ENCODE assay signal across 1 cellular context in the genomic region with DNA sequence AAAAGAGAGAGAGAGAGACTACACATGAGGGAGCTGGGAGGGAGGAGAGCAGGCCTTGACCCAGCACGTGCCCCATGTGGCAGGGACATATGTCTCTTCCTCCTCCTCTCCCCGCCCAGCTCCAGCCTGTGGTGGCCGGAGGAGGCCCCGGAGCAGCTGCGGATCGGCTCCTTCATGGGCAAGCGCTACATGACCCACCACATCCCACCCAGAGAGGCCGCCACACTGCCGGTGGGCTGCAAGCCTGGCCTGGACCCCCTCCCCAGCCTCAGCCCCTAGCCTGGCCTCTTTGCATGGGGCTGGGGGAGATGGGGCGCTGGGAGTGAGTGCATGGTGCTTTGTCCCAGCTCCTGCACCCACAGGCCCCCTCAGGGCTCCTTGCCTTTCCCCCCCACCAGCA.
TF ChIP-seq lines count a peak whose summit lies in the region.

No MANE protein-coding gene starts in this region.

TF ChIP-seq in GM23338, 12 proteins besides CTCF, POLR2A, EP300 and RAD21:
- no peak for TF ChIP-seq ZNF114 (CRISPR knock-in tag; IDR thresholded peaks at IDR 0.05)
- no peak for TF ChIP-seq STAT1 (IDR thresholded peaks at IDR 0.05; ENCODE audit: unreplicated experiment)
- no peak for TF ChIP-seq EZH2phosphoT487 (IDR thresholded peaks at IDR 0.05; ENCODE audit: unreplicated experiment)
- TF ChIP-seq EZH2 (IDR thresholded peaks at IDR 0.05; ENCODE audit: low read depth, unreplicated experiment), result no peak
- TF ChIP-seq CREB1 (CRISPR knock-in tag; IDR thresholded peaks at IDR 0.05; ENCODE audit: low read depth), result no peak
- no peak for TF ChIP-seq POLR2AphosphoS5 (IDR thresholded peaks at IDR 0.05; ENCODE audit: low read depth)
- TF ChIP-seq ZNF331 (CRISPR knock-in tag; IDR thresholded peaks at IDR 0.05; ENCODE audit: low read depth), result no peak
- TF ChIP-seq, protein P1, sequence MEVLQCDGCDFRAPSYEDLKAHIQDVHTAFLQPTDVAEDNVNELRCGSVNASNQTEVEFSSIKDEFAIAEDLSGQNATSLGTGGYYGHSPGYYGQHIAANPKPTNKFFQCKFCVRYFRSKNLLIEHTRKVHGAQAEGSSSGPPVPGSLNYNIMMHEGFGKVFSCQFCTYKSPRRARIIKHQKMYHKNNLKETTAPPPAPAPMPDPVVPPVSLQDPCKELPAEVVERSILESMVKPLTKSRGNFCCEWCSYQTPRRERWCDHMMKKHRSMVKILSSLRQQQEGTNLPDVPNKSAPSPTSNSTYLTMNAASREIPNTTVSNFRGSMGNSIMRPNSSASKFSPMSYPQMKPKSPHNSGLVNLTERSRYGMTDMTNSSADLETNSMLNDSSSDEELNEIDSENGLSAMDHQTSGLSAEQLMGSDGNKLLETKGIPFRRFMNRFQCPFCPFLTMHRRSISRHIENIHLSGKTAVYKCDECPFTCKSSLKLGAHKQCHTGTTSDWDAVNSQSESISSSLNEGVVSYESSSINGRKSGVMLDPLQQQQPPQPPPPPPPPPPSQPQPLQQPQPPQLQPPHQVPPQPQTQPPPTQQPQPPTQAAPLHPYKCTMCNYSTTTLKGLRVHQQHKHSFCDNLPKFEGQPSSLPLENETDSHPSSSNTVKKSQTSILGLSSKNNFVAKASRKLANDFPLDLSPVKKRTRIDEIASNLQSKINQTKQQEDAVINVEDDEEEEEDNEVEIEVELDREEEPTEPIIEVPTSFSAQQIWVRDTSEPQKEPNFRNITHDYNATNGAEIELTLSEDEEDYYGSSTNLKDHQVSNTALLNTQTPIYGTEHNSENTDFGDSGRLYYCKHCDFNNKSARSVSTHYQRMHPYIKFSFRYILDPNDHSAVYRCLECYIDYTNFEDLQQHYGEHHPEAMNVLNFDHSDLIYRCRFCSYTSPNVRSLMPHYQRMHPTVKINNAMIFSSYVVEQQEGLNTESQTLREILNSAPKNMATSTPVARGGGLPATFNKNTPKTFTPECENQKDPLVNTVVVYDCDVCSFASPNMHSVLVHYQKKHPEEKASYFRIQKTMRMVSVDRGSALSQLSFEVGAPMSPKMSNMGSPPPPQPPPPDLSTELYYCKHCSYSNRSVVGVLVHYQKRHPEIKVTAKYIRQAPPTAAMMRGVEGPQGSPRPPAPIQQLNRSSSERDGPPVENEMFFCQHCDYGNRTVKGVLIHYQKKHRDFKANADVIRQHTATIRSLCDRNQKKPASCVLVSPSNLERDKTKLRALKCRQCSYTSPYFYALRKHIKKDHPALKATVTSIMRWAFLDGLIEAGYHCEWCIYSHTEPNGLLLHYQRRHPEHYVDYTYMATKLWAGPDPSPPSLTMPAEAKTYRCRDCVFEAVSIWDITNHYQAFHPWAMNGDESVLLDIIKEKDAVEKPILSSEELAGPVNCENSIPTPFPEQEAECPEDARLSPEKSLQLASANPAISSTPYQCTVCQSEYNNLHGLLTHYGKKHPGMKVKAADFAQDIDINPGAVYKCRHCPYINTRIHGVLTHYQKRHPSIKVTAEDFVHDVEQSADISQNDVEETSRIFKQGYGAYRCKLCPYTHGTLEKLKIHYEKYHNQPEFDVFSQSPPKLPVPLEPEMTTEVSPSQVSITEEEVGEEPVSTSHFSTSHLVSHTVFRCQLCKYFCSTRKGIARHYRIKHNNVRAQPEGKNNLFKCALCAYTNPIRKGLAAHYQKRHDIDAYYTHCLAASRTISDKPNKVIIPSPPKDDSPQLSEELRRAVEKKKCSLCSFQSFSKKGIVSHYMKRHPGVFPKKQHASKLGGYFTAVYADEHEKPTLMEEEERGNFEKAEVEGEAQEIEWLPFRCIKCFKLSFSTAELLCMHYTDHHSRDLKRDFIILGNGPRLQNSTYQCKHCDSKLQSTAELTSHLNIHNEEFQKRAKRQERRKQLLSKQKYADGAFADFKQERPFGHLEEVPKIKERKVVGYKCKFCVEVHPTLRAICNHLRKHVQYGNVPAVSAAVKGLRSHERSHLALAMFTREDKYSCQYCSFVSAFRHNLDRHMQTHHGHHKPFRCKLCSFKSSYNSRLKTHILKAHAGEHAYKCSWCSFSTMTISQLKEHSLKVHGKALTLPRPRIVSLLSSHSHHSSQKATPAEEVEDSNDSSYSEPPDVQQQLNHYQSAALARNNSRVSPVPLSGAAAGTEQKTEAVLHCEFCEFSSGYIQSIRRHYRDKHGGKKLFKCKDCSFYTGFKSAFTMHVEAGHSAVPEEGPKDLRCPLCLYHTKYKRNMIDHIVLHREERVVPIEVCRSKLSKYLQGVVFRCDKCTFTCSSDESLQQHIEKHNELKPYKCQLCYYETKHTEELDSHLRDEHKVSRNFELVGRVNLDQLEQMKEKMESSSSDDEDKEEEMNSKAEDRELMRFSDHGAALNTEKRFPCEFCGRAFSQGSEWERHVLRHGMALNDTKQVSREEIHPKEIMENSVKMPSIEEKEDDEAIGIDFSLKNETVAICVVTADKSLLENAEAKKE (CRISPR knock-in tag; IDR thresholded peaks at IDR 0.05), result no peak
- TF ChIP-seq, protein P2, sequence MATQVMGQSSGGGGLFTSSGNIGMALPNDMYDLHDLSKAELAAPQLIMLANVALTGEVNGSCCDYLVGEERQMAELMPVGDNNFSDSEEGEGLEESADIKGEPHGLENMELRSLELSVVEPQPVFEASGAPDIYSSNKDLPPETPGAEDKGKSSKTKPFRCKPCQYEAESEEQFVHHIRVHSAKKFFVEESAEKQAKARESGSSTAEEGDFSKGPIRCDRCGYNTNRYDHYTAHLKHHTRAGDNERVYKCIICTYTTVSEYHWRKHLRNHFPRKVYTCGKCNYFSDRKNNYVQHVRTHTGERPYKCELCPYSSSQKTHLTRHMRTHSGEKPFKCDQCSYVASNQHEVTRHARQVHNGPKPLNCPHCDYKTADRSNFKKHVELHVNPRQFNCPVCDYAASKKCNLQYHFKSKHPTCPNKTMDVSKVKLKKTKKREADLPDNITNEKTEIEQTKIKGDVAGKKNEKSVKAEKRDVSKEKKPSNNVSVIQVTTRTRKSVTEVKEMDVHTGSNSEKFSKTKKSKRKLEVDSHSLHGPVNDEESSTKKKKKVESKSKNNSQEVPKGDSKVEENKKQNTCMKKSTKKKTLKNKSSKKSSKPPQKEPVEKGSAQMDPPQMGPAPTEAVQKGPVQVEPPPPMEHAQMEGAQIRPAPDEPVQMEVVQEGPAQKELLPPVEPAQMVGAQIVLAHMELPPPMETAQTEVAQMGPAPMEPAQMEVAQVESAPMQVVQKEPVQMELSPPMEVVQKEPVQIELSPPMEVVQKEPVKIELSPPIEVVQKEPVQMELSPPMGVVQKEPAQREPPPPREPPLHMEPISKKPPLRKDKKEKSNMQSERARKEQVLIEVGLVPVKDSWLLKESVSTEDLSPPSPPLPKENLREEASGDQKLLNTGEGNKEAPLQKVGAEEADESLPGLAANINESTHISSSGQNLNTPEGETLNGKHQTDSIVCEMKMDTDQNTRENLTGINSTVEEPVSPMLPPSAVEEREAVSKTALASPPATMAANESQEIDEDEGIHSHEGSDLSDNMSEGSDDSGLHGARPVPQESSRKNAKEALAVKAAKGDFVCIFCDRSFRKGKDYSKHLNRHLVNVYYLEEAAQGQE (IDR thresholded peaks at IDR 0.05; ENCODE audit: unreplicated experiment), result no peak
- TF ChIP-seq, protein P3, sequence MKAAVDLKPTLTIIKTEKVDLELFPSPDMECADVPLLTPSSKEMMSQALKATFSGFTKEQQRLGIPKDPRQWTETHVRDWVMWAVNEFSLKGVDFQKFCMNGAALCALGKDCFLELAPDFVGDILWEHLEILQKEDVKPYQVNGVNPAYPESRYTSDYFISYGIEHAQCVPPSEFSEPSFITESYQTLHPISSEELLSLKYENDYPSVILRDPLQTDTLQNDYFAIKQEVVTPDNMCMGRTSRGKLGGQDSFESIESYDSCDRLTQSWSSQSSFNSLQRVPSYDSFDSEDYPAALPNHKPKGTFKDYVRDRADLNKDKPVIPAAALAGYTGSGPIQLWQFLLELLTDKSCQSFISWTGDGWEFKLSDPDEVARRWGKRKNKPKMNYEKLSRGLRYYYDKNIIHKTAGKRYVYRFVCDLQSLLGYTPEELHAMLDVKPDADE (IDR thresholded peaks at IDR 0.05), result no peak
- no peak for TF ChIP-seq JUNB (IDR thresholded peaks at IDR 0.05; ENCODE audit: unreplicated experiment)
- TF ChIP-seq NANOG (IDR thresholded peaks at IDR 0.05; ENCODE audit: borderline replicate concordance), result no peak
TF ChIP-seq in GM23338: peak in this region for 0.
